ENCODE assay signal across 19 cellular contexts in genomic region chr11:119014209-119014924, GRCh38. TPM values are rescaled to one million over a fixed set of nuclear protein-coding genes. Genes with fewer than 3 reads are reported as not detected.
DNase-seq lines count a peak whose midpoint lies in the region; ATAC-seq and TF ChIP-seq lines count a peak whose summit lies in the region.
"Had no signal": no experiment of that assay in that cellular context is flagged by ENCODE, and none has a peak within 500 bp of the region (broad histone marks: within the 10 kb centered on the region; RNA-seq: fewer than 3 reads in every experiment).

No MANE protein-coding gene starts in this region.

- H3K27ac Mint-ChIP-seq in activated CD4-positive, alpha-beta memory T cell treated with anti-CD3 and anti-CD28 coated beads for 36 hours: peak overlapping the region; percentile 53
- H3K27ac Mint-ChIP-seq in activated CD4-positive, alpha-beta memory T cell treated with anti-CD3 and anti-CD28 coated beads, Interleukin-2, amount 10 ng/mL, durations not matched to agents 7 days and 5 days: no peak overlapping the region
- peak overlapping the region; percentile 43 for H3K27ac Mint-ChIP-seq in mesothelial cell of epicardium
- no peak overlapping the region for H3K27ac Mint-ChIP-seq in stimulated activated memory B cell treated with anti-CD40 and anti-IgM and Interleukin-4, amounts not matched to agents 10 μg/mL and 1 μg/mL and 100 μg/mL, for 72 hours

- no peaks in the 10 kb centered on the region for H3K9me3 Mint-ChIP-seq in activated CD4-positive, alpha-beta memory T cell treated with anti-CD3 and anti-CD28 coated beads for 36 hours
- no peaks in the 10 kb centered on the region for H3K9me3 Mint-ChIP-seq in activated CD4-positive, alpha-beta memory T cell treated with anti-CD3 and anti-CD28 coated beads, Interleukin-2, amount 10 ng/mL, durations not matched to agents 7 days and 5 days
- H3K9me3 Mint-ChIP-seq in mesothelial cell of epicardium: no peaks in the 10 kb centered on the region
- H3K9me3 Mint-ChIP-seq in stimulated activated memory B cell treated with anti-CD40 and anti-IgM and Interleukin-4, amounts not matched to agents 10 μg/mL and 1 μg/mL and 100 μg/mL, for 72 hours: no peaks in the 10 kb centered on the region
- H3K9me3 Mint-ChIP-seq: CD14-positive monocyte had no signal

- no peak overlapping the region for H3K4me3 Mint-ChIP-seq in activated CD4-positive, alpha-beta memory T cell treated with anti-CD3 and anti-CD28 coated beads for 36 hours
- H3K4me3 Mint-ChIP-seq in activated CD4-positive, alpha-beta memory T cell treated with anti-CD3 and anti-CD28 coated beads, Interleukin-2, amount 10 ng/mL, durations not matched to agents 7 days and 5 days: no peak overlapping the region
- no peak overlapping the region for H3K4me3 Mint-ChIP-seq in mesothelial cell of epicardium
- H3K4me3 Mint-ChIP-seq in stimulated activated memory B cell treated with anti-CD40 and anti-IgM and Interleukin-4, amounts not matched to agents 10 μg/mL and 1 μg/mL and 100 μg/mL, for 72 hours: no peak overlapping the region
- H3K4me3 Mint-ChIP-seq: CD14-positive monocyte had no signal

- no peaks in the 10 kb centered on the region for H3K27me3 ChIP-seq in RWPE2 (ENCODE audit: insufficient read depth, poor library complexity, severe bottlenecking)
- H3K27me3 ChIP-seq: gastroesophageal sphincter, uterus had no signal

- POLR2A ChIA-PET in activated CD4-positive, alpha-beta memory T cell treated with anti-CD3 and anti-CD28 coated beads for 36 hours (lab: Charles Lee): interaction anchor here (0.9 to 3.0 kb wide), 5 partner anchors 10 to 17 kb away, joined by 3 to 15 read pairs (median 7); partner anchors contain the start of genes CENATAC and SLC37A4
- POLR2A ChIA-PET in activated CD4-positive, alpha-beta memory T cell treated with anti-CD3 and anti-CD28 coated beads, Interleukin-2, amount 10 ng/mL, durations not matched to agents 7 days and 5 days (lab: Charles Lee): interaction anchor here (0.9 to 12.8 kb wide), 4 partner anchors 9 to 16 kb away, joined by 3 to 150 read pairs (median 4); partner anchors contain the start of gene CENATAC

- peaks cover 65% of the 10 kb centered on the region for H3K36me3 ChIP-seq in RWPE2 (ENCODE audit: low read depth)
- H3K36me3 ChIP-seq: uterus had no signal

- no peaks in the 10 kb centered on the region for H3K27me3 Mint-ChIP-seq in activated CD4-positive, alpha-beta memory T cell treated with anti-CD3 and anti-CD28 coated beads for 36 hours
- H3K27me3 Mint-ChIP-seq in activated CD4-positive, alpha-beta memory T cell treated with anti-CD3 and anti-CD28 coated beads, Interleukin-2, amount 10 ng/mL, durations not matched to agents 7 days and 5 days: no peaks in the 10 kb centered on the region
- H3K27me3 Mint-ChIP-seq in mesothelial cell of epicardium (ENCODE audit: low read depth): no peaks in the 10 kb centered on the region
- no peaks in the 10 kb centered on the region for H3K27me3 Mint-ChIP-seq in stimulated activated memory B cell treated with anti-CD40 and anti-IgM and Interleukin-4, amounts not matched to agents 10 μg/mL and 1 μg/mL and 100 μg/mL, for 72 hours
- H3K27me3 Mint-ChIP-seq: progenitor cell of endocrine pancreas had no signal

- intact Hi-C loops in activated CD4-positive, alpha-beta memory T cell treated with anti-CD3 and anti-CD28 coated beads for 36 hours (cut with micrococcal nuclease): no loop called here

- H3K4me1 ChIP-seq in RWPE2 (ENCODE audit: insufficient read depth, poor library complexity, severe bottlenecking): peaks cover 12% of the 10 kb centered on the region
- H3K4me1 ChIP-seq: uterus had no signal

- H3K27ac ChIP-seq in RWPE2 (ENCODE audit: poor library complexity, severe bottlenecking): peak overlapping the region; percentile 82
- H3K27ac ChIP-seq: coronary artery, uterus had no signal

- no peak for DNase-seq in activated CD4-positive, alpha-beta memory T cell treated with anti-CD3 and anti-CD28 coated beads for 36 hours
- DNase-seq in activated CD4-positive, alpha-beta memory T cell treated with anti-CD3 and anti-CD28 coated beads, Interleukin-2, amount 10 ng/mL, durations not matched to agents 7 days and 5 days: no peak
- DNase-seq in GM13976 (ENCODE audit: low spot score): peak; percentile 5
- no peak for DNase-seq in RWPE2 (ENCODE audit: low spot score)
- no peak for DNase-seq in mesothelial cell of epicardium (ENCODE audit: low spot score in 2 of 2, unreplicated experiment in 2 of 2)
- DNase-seq in NCI-H446 (lab: John Stamatoyannopoulos, UW): no peak
- DNase-seq in NCI-H748 (lab: John Stamatoyannopoulos, UW; ENCODE audit: unreplicated experiment): no peak
- DNase-seq: activated CD4-positive, alpha-beta T cell treated with anti-CD3 and anti-CD28 coated beads for 48 hours; activated effector memory CD4-positive, alpha-beta T cell treated with Interleukin-2 at 50 U/mL for 16 hours; DND-41; left ventricle myocardium superior; NCI-H1930; T1000; uterus had no signal

- ATAC-seq in RWPE2 (ENCODE audit: low read depth): no peak
- ATAC-seq in stimulated activated memory B cell treated with anti-CD40 and anti-IgM and Interleukin-4, amounts not matched to agents 10 μg/mL and 1 μg/mL and 100 μg/mL, for 72 hours: no peak
- ATAC-seq: gastroesophageal sphincter, left ventricle myocardium superior had no signal

- H3K9me3 ChIP-seq in RWPE2 (ENCODE audit: severe bottlenecking): no peaks in the 10 kb centered on the region
- H3K9me3 ChIP-seq: gastroesophageal sphincter, uterus had no signal

- in situ Hi-C loops in GM13976 (cut with MboI; ENCODE audit: low sequenced_read_pairs, unreplicated experiment): no loop called here

- peaks cover 60% of the 10 kb centered on the region for H3K36me3 Mint-ChIP-seq in activated CD4-positive, alpha-beta memory T cell treated with anti-CD3 and anti-CD28 coated beads for 36 hours
- H3K36me3 Mint-ChIP-seq in activated CD4-positive, alpha-beta memory T cell treated with anti-CD3 and anti-CD28 coated beads, Interleukin-2, amount 10 ng/mL, durations not matched to agents 7 days and 5 days (ENCODE audit: low read depth): peaks cover 78% of the 10 kb centered on the region
- H3K36me3 Mint-ChIP-seq in mesothelial cell of epicardium: peaks cover 32% of the 10 kb centered on the region
- peaks cover 60% of the 10 kb centered on the region for H3K36me3 Mint-ChIP-seq in stimulated activated memory B cell treated with anti-CD40 and anti-IgM and Interleukin-4, amounts not matched to agents 10 μg/mL and 1 μg/mL and 100 μg/mL, for 72 hours

- CTCF ChIA-PET in activated CD4-positive, alpha-beta memory T cell treated with anti-CD3 and anti-CD28 coated beads for 36 hours (lab: Charles Lee): interaction anchor here (0.7 to 1.0 kb wide), 2 partner anchors 16 to 310 kb away, joined by 3 read pairs; partner anchors contain the start of gene SLC37A4
- CTCF ChIA-PET in activated CD4-positive, alpha-beta memory T cell treated with anti-CD3 and anti-CD28 coated beads, Interleukin-2, amount 10 ng/mL, durations not matched to agents 7 days and 5 days (lab: Charles Lee): interaction anchor here (1.1 to 1.2 kb wide), 2 partner anchors 17 to 42 kb away, joined by 3 read pairs; no protein-coding TSS in a partner anchor

- H3K4me1 Mint-ChIP-seq in activated CD4-positive, alpha-beta memory T cell treated with anti-CD3 and anti-CD28 coated beads for 36 hours (ENCODE audit: low read depth): peaks cover 32% of the 10 kb centered on the region
- H3K4me1 Mint-ChIP-seq in activated CD4-positive, alpha-beta memory T cell treated with anti-CD3 and anti-CD28 coated beads, Interleukin-2, amount 10 ng/mL, durations not matched to agents 7 days and 5 days: peaks cover 35% of the 10 kb centered on the region
- peaks cover 11% of the 10 kb centered on the region for H3K4me1 Mint-ChIP-seq in mesothelial cell of epicardium
- H3K4me1 Mint-ChIP-seq in stimulated activated memory B cell treated with anti-CD40 and anti-IgM and Interleukin-4, amounts not matched to agents 10 μg/mL and 1 μg/mL and 100 μg/mL, for 72 hours: peaks cover 14% of the 10 kb centered on the region

- TF ChIP-seq CTCF in GM13976 (IDR thresholded peaks at IDR 0.05; ENCODE audit: borderline replicate concordance, control extremely low read depth, extremely low read depth, insufficient read depth, missing control alignments) (no peak), RWPE2 (IDR thresholded peaks at IDR 0.05; ENCODE audit: poor library complexity, severe bottlenecking) (no peak), mesothelial cell of epicardium (IDR thresholded peaks at IDR 0.05; ENCODE audit: unreplicated experiment) (no peak)

- H3K4me3 ChIP-seq in RWPE2 (ENCODE audit: severe bottlenecking): no peak overlapping the region
- H3K4me3 ChIP-seq: coronary artery, gastroesophageal sphincter, uterus had no signal

RNA-seq across cellular contexts. Expression of gene RPS25, which starts 3.8 kb away (rescaled TPM):
- 1,000 to 10,000 TPM; 1,852 to 1,922 TPM for total RNA-seq in activated CD4-positive, alpha-beta memory T cell treated with anti-CD3 and anti-CD28 coated beads for 36 hours
- total RNA-seq in activated CD4-positive, alpha-beta memory T cell treated with anti-CD3 and anti-CD28 coated beads, Interleukin-2, amount 10 ng/mL, durations not matched to agents 7 days and 5 days: 1,000 to 10,000 TPM; 1,257 to 1,287 TPM
- total RNA-seq in mesothelial cell of epicardium: 1,201 to 1,234 TPM (median 1,218 TPM) in 3 replicates

RNA-seq across cellular contexts. Expression of gene TRAPPC4, which starts 4.2 kb away (rescaled TPM):
- 10 to 100 TPM; 86.4 to 87.8 TPM for total RNA-seq in activated CD4-positive, alpha-beta memory T cell treated with anti-CD3 and anti-CD28 coated beads for 36 hours
- total RNA-seq in activated CD4-positive, alpha-beta memory T cell treated with anti-CD3 and anti-CD28 coated beads, Interleukin-2, amount 10 ng/mL, durations not matched to agents 7 days and 5 days: 10 to 100 TPM; 67.0 to 71.1 TPM
- total RNA-seq in mesothelial cell of epicardium: 53.9 to 56.5 TPM (median 54.5 TPM) in 3 replicates

RNA-seq across cellular contexts. Expression of gene SLC37A4, which starts 16.3 kb away (rescaled TPM):
- 10 to 100 TPM; 33.4 to 37.0 TPM for total RNA-seq in activated CD4-positive, alpha-beta memory T cell treated with anti-CD3 and anti-CD28 coated beads for 36 hours
- 10 to 100 TPM; 31.6 to 33.9 TPM for total RNA-seq in activated CD4-positive, alpha-beta memory T cell treated with anti-CD3 and anti-CD28 coated beads, Interleukin-2, amount 10 ng/mL, durations not matched to agents 7 days and 5 days
- total RNA-seq in mesothelial cell of epicardium: 29.6 to 35.3 TPM (median 33.2 TPM) in 3 replicates

RNA-seq across cellular contexts. Expression of gene CENATAC, which starts 16.4 kb away (rescaled TPM):
- total RNA-seq in activated CD4-positive, alpha-beta memory T cell treated with anti-CD3 and anti-CD28 coated beads for 36 hours: 10 to 100 TPM; 21.4 to 22.3 TPM
- total RNA-seq in activated CD4-positive, alpha-beta memory T cell treated with anti-CD3 and anti-CD28 coated beads, Interleukin-2, amount 10 ng/mL, durations not matched to agents 7 days and 5 days: 10 to 100 TPM; 34.6 to 35.0 TPM
- total RNA-seq in mesothelial cell of epicardium: 65.7 to 69.1 TPM (median 66.3 TPM) in 3 replicates

RNA-seq across cellular contexts. Expression of gene HYOU1, which starts 42.6 kb away (rescaled TPM):
- total RNA-seq in activated CD4-positive, alpha-beta memory T cell treated with anti-CD3 and anti-CD28 coated beads for 36 hours: 100 to 1,000 TPM; 127 to 136 TPM
- 100 to 1,000 TPM; 123 to 125 TPM for total RNA-seq in activated CD4-positive, alpha-beta memory T cell treated with anti-CD3 and anti-CD28 coated beads, Interleukin-2, amount 10 ng/mL, durations not matched to agents 7 days and 5 days
- 131 to 142 TPM (median 133 TPM) in 3 replicates for total RNA-seq in mesothelial cell of epicardium

Comparison
In these comparisons a context has a peak if more than half of its experiments do, and no peak if none do; other contexts are left out.
1. H3K27ac Mint-ChIP-seq: peak in activated CD4-positive, alpha-beta memory T cell treated with anti-CD3 and anti-CD28 coated beads for 36 hours (single experiment) and mesothelial cell of epicardium (single experiment); none in activated CD4-positive, alpha-beta memory T cell treated with anti-CD3 and anti-CD28 coated beads, Interleukin-2, amount 10 ng/mL, durations not matched to agents 7 days and 5 days (single experiment) and stimulated activated memory B cell treated with anti-CD40 and anti-IgM and Interleukin-4, amounts not matched to agents 10 μg/mL and 1 μg/mL and 100 μg/mL, for 72 hours (single experiment).